ENCODE assay signal across 32 cellular contexts in genomic region chr7:37096341-37096740, GRCh38.
"Had no signal": no experiment of that assay in that cellular context is flagged by ENCODE, and none has a peak within 500 bp of the region (broad histone marks: within the 10 kb centered on the region; RNA-seq: fewer than 3 reads in every experiment).

No MANE protein-coding gene starts in this region.

- H3K36me3 ChIP-seq: ascending aorta, Peyer's patch had no signal

- H3K4me1 ChIP-seq: ascending aorta, Peyer's patch had no signal

- H3K27ac ChIP-seq: ascending aorta, KMS-11, Peyer's patch, VCaP had no signal

- H3K9me3 ChIP-seq: ascending aorta, Peyer's patch had no signal

- ATAC-seq: activated CD8-positive, alpha-beta T cell treated with anti-CD3 and anti-CD28 coated beads for 36 hours; PC-3 had no signal

- H3K4me3 ChIP-seq: ascending aorta, Peyer's patch had no signal

- H3K27me3 ChIP-seq: ascending aorta, Peyer's patch had no signal

- DNase-seq: activated B cell treated with CpG ODN at 0.5 μM for 24 hours; activated CD4-positive, alpha-beta T cell treated with anti-CD3 and anti-CD28 coated beads for 4 hours; activated CD4-positive, CD25-positive, alpha-beta regulatory T cell treated with anti-CD3 and anti-CD28 coated beads, Interleukin-2, amount 50 U/mL, for 72 hours; activated CD8-positive, alpha-beta T cell treated with anti-CD3 and anti-CD28 coated beads for 36 hours; activated gamma-delta T cell; activated naive CD4-positive, alpha-beta T cell treated with Interleukin-2 at 50 U/mL for 16 hours; activated naive CD8-positive, alpha-beta T cell treated with anti-CD3 and anti-CD28 coated beads, Interleukin-2, amount 10 ng/mL, durations not matched to agents 7 days and 5 days; activated T-cell treated with anti-CD3 and anti-CD28 coated beads, Interleukin-2, amount 50 U/mL, for 1 hour; amygdala; NCI-H1092 treated with DMSO at 0.1 percent for 48 hours; NCI-H1417; NCI-H146; NCI-H187; NCI-H2029 treated with DMSO at 0.1 percent for 48 hours; NCI-H2107; NCI-H2171 treated with DMSO at 0.1 percent for 48 hours; NCI-H2227 treated with DMSO at 0.1 percent for 48 hours; NCI-H446; NCI-H524; NCI-H748 treated with DMSO at 0.1 percent for 48 hours; NK-92 treated with Interleukin-12 subunit alpha and Interleukin-12 subunit beta, amount 100 ng/mL, for 24 hours; PC-3; Peyer's patch; Right ventricle myocardium superior; RPMI8226; SW 1271; T-helper 1 cell; T-helper 2 cell; T-helper 9 cell had no signal
